ENCODE assay signal across 1 cellular context in the genomic region with DNA sequence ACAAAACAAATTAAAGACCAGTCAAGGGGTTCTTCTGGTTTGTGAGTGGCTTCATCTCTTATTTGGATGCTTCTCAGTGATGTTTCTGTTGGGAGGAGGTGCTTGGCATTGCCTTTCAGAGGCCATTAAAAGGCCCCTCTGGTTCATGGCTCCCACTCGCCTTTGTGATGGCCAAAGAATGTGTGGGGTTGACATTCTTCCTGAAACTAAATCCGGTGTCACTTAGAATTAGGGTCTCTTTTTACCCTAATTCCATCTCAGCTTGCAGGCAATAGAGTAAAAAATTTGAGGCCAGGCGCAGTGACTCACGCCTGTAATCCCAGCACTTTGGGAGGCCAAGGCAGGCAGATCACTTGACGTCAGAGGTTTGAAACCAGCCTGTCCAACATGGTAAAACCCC.
TF ChIP-seq lines count a peak whose summit lies in the region.

No MANE protein-coding gene starts in this region.

TF ChIP-seq in H1, 55 proteins besides CTCF, POLR2A, EP300 and RAD21:
- TF ChIP-seq, protein P1, sequence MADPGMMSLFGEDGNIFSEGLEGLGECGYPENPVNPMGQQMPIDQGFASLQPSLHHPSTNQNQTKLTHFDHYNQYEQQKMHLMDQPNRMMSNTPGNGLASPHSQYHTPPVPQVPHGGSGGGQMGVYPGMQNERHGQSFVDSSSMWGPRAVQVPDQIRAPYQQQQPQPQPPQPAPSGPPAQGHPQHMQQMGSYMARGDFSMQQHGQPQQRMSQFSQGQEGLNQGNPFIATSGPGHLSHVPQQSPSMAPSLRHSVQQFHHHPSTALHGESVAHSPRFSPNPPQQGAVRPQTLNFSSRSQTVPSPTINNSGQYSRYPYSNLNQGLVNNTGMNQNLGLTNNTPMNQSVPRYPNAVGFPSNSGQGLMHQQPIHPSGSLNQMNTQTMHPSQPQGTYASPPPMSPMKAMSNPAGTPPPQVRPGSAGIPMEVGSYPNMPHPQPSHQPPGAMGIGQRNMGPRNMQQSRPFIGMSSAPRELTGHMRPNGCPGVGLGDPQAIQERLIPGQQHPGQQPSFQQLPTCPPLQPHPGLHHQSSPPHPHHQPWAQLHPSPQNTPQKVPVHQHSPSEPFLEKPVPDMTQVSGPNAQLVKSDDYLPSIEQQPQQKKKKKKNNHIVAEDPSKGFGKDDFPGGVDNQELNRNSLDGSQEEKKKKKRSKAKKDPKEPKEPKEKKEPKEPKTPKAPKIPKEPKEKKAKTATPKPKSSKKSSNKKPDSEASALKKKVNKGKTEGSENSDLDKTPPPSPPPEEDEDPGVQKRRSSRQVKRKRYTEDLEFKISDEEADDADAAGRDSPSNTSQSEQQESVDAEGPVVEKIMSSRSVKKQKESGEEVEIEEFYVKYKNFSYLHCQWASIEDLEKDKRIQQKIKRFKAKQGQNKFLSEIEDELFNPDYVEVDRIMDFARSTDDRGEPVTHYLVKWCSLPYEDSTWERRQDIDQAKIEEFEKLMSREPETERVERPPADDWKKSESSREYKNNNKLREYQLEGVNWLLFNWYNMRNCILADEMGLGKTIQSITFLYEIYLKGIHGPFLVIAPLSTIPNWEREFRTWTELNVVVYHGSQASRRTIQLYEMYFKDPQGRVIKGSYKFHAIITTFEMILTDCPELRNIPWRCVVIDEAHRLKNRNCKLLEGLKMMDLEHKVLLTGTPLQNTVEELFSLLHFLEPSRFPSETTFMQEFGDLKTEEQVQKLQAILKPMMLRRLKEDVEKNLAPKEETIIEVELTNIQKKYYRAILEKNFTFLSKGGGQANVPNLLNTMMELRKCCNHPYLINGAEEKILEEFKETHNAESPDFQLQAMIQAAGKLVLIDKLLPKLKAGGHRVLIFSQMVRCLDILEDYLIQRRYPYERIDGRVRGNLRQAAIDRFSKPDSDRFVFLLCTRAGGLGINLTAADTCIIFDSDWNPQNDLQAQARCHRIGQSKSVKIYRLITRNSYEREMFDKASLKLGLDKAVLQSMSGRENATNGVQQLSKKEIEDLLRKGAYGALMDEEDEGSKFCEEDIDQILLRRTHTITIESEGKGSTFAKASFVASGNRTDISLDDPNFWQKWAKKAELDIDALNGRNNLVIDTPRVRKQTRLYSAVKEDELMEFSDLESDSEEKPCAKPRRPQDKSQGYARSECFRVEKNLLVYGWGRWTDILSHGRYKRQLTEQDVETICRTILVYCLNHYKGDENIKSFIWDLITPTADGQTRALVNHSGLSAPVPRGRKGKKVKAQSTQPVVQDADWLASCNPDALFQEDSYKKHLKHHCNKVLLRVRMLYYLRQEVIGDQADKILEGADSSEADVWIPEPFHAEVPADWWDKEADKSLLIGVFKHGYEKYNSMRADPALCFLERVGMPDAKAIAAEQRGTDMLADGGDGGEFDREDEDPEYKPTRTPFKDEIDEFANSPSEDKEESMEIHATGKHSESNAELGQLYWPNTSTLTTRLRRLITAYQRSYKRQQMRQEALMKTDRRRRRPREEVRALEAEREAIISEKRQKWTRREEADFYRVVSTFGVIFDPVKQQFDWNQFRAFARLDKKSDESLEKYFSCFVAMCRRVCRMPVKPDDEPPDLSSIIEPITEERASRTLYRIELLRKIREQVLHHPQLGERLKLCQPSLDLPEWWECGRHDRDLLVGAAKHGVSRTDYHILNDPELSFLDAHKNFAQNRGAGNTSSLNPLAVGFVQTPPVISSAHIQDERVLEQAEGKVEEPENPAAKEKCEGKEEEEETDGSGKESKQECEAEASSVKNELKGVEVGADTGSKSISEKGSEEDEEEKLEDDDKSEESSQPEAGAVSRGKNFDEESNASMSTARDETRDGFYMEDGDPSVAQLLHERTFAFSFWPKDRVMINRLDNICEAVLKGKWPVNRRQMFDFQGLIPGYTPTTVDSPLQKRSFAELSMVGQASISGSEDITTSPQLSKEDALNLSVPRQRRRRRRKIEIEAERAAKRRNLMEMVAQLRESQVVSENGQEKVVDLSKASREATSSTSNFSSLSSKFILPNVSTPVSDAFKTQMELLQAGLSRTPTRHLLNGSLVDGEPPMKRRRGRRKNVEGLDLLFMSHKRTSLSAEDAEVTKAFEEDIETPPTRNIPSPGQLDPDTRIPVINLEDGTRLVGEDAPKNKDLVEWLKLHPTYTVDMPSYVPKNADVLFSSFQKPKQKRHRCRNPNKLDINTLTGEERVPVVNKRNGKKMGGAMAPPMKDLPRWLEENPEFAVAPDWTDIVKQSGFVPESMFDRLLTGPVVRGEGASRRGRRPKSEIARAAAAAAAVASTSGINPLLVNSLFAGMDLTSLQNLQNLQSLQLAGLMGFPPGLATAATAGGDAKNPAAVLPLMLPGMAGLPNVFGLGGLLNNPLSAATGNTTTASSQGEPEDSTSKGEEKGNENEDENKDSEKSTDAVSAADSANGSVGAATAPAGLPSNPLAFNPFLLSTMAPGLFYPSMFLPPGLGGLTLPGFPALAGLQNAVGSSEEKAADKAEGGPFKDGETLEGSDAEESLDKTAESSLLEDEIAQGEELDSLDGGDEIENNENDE (IDR thresholded peaks at IDR 0.05; ENCODE audit: insufficient replicate concordance, low read length) = no peak
- TF ChIP-seq, protein P2, sequence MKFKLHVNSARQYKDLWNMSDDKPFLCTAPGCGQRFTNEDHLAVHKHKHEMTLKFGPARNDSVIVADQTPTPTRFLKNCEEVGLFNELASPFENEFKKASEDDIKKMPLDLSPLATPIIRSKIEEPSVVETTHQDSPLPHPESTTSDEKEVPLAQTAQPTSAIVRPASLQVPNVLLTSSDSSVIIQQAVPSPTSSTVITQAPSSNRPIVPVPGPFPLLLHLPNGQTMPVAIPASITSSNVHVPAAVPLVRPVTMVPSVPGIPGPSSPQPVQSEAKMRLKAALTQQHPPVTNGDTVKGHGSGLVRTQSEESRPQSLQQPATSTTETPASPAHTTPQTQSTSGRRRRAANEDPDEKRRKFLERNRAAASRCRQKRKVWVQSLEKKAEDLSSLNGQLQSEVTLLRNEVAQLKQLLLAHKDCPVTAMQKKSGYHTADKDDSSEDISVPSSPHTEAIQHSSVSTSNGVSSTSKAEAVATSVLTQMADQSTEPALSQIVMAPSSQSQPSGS (IDR thresholded peaks at IDR 0.05; ENCODE audit: low read length) = no peak
- TF ChIP-seq ASH2L (IDR thresholded peaks at IDR 0.05; ENCODE audit: low read length) (no peak), RXRA (IDR thresholded peaks at IDR 0.05; ENCODE audit: insufficient read depth, low read depth, low read length) (no peak), MAFK (IDR thresholded peaks at IDR 0.05; ENCODE audit: low read depth, low read length) (no peak), ZNF274 (IDR thresholded peaks at IDR 0.05; ENCODE audit: borderline replicate concordance, extremely low read depth, low read length) (no peak), POLR2AphosphoS5 (IDR thresholded peaks at IDR 0.05; ENCODE audit: low read depth, low read length) (no peak), BCL11A (IDR thresholded peaks at IDR 0.05; ENCODE audit: low read depth in 2 of 2, low read length in 2 of 2) (no peak), SP4 (IDR thresholded peaks at IDR 0.05; ENCODE audit: low read length) (no peak), CHD1 (IDR thresholded peaks at IDR 0.05; ENCODE audit: low read depth, low read length) (no peak), TAF1 (IDR thresholded peaks at IDR 0.05; ENCODE audit: low read depth, low read length) (no peak), PHF8 (conservative IDR thresholded peaks at IDR 0.05; ENCODE audit: low read depth, low read length) (no peak)
- TF ChIP-seq, protein P3, sequence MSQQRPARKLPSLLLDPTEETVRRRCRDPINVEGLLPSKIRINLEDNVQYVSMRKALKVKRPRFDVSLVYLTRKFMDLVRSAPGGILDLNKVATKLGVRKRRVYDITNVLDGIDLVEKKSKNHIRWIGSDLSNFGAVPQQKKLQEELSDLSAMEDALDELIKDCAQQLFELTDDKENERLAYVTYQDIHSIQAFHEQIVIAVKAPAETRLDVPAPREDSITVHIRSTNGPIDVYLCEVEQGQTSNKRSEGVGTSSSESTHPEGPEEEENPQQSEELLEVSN (IDR thresholded peaks at IDR 0.05) = no peak
- TF ChIP-seq, protein P4, sequence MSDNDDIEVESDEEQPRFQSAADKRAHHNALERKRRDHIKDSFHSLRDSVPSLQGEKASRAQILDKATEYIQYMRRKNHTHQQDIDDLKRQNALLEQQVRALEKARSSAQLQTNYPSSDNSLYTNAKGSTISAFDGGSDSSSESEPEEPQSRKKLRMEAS (IDR thresholded peaks at IDR 0.05) = no peak
